11 cellular contexts compared by ENCODE assay signal in the genomic region with DNA sequence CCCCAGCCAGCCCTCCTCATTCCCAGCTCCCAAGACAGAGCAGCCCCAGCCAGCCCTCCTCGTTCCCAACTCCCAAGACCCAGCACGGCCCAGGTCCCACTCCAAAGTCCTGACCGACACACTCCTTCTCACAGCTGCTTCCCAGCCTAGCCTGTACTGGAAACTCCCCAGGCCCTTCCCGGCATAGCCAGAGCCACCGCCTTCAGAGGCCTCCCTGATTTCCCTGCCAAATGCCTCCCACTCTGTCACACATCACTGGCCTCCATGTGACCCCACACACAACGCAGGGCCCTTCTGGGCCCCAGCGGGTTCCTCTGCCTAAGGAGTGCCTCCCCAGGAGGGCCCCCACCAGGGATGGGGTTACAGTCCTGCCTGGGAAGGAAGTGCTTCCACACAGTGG. TPM values are rescaled to one million over a fixed set of nuclear protein-coding genes. Genes with fewer than 3 reads are reported as not detected.
DNase-seq lines count a peak whose midpoint lies in the region; ATAC-seq and TF ChIP-seq lines count a peak whose summit lies in the region.
"Had no signal": no experiment of that assay in that cellular context is flagged by ENCODE, and none has a peak within 500 bp of the region (broad histone marks: within the 10 kb centered on the region; RNA-seq: fewer than 3 reads in every experiment).

No MANE protein-coding gene starts in this region.

- TF ChIP-seq POLR2A in breast epithelium (IDR thresholded peaks at IDR 0.05) = no peak

- no peaks in the 10 kb centered on the region for H3K9me3 ChIP-seq in breast epithelium
- H3K9me3 ChIP-seq in stomach smooth muscle (ENCODE audit: control insufficient read depth in 2 of 2, low read length in 2 of 2) = no peaks in the 10 kb centered on the region
- H3K9me3 ChIP-seq: heart left ventricle, pancreas had no signal

- H3K4me3 ChIP-seq in breast epithelium (peak overlapping the region in 1 of 3 donors; percentile 52), stomach smooth muscle (ENCODE audit: low read length in 2 of 2) (peak overlapping the region; percentile 32 to 49)
- H3K4me3 ChIP-seq: pancreas had no signal

- H3K4me1 ChIP-seq in breast epithelium = peaks cover 13 to 22% of the 10 kb centered on the region in 2 donors
- H3K4me1 ChIP-seq in stomach smooth muscle (ENCODE audit: control insufficient read depth, insufficient read depth, low read length) = peaks cover 44% of the 10 kb centered on the region

- H3K27ac ChIP-seq in breast epithelium = peak overlapping the region in 1 of 2 donors; percentile 38
- H3K27ac ChIP-seq in stomach smooth muscle (ENCODE audit: low read length) = no peak overlapping the region
- H3K27ac ChIP-seq: heart left ventricle, pancreas had no signal

- POLR2A ChIA-PET in MCF 10A (lab: Yijun Ruan, JAX) = interaction anchor here (1.3 to 1.5 kb wide), 2 partner anchors 11 to 14 kb away, joined by 3 to 8 read pairs; no protein-coding TSS in a partner anchor

- H3K4me3 Mint-ChIP-seq in MCF 10A (ENCODE audit: unreplicated experiment) = peak overlapping the region; percentile 83
- peak overlapping the region; percentile 83 for H3K4me3 Mint-ChIP-seq in activated T-helper 17 cell treated with anti-CD3 and anti-CD28 coated beads, Interleukin-2, amount 50 U/mL, for 72 hours

- DNase-seq in MCF 10A (ENCODE audit: unreplicated experiment) (no peak), breast epithelium (ENCODE audit: low spot score in 2 of 2) (no peak), kidney glomerular epithelial cell (lab: John Stamatoyannopoulos, UW) (peak; percentile 28), NCI-H187 (lab: John Stamatoyannopoulos, UW) (no peak)
- DNase-seq: NCI-H524 had no signal

- H3K36me3 Mint-ChIP-seq in MCF 10A (ENCODE audit: insufficient read depth, unreplicated experiment) = peaks cover 46% of the 10 kb centered on the region
- peaks cover 58% of the 10 kb centered on the region for H3K36me3 Mint-ChIP-seq in activated T-helper 17 cell treated with anti-CD3 and anti-CD28 coated beads, Interleukin-2, amount 50 U/mL, for 72 hours (ENCODE audit: low read depth)

- H3K9ac ChIP-seq in stomach smooth muscle (ENCODE audit: low read length in 2 of 2) = peak overlapping the region; percentile 42 to 54

- TF ChIP-seq CTCF in MCF 10A (IDR thresholded peaks at IDR 0.05; ENCODE audit: unreplicated experiment) (no peak), breast epithelium (IDR thresholded peaks at IDR 0.05) (no peak)

- peaks cover 20% of the 10 kb centered on the region for H3K4me1 Mint-ChIP-seq in MCF 10A (ENCODE audit: insufficient read depth, unreplicated experiment)
- peaks cover 19% of the 10 kb centered on the region for H3K4me1 Mint-ChIP-seq in activated T-helper 17 cell treated with anti-CD3 and anti-CD28 coated beads, Interleukin-2, amount 50 U/mL, for 72 hours

- peak overlapping the region; percentile 61 for H3K27ac Mint-ChIP-seq in MCF 10A (ENCODE audit: low read depth, unreplicated experiment)
- H3K27ac Mint-ChIP-seq in activated T-helper 17 cell treated with anti-CD3 and anti-CD28 coated beads, Interleukin-2, amount 50 U/mL, for 72 hours = peak overlapping the region; percentile 86

- H3K9me3 Mint-ChIP-seq in MCF 10A (ENCODE audit: unreplicated experiment) = no peaks in the 10 kb centered on the region
- no peaks in the 10 kb centered on the region for H3K9me3 Mint-ChIP-seq in activated T-helper 17 cell treated with anti-CD3 and anti-CD28 coated beads, Interleukin-2, amount 50 U/mL, for 72 hours

- intact Hi-C loops in MCF 10A (cut with micrococcal nuclease) (no loop called here), breast epithelium (cut with DNase I; ENCODE audit: low total_unique reads) (no loop called here)

- H3K36me3 ChIP-seq in breast epithelium (no peaks in the 10 kb centered on the region), stomach smooth muscle (ENCODE audit: control insufficient read depth in 2 of 2, insufficient read depth in 2 of 2, low read length in 2 of 2) (peaks cover 10 to 13% of the 10 kb centered on the region in 2 donors)

- no peaks in the 10 kb centered on the region for H3K27me3 Mint-ChIP-seq in MCF 10A (ENCODE audit: insufficient read depth, unreplicated experiment)
- H3K27me3 Mint-ChIP-seq in activated T-helper 17 cell treated with anti-CD3 and anti-CD28 coated beads, Interleukin-2, amount 50 U/mL, for 72 hours = no peaks in the 10 kb centered on the region

- no TSS peak for BruUV-seq in MCF 10A (replicated peaks; lab: Mats Ljungman, UMichigan)

- H3K27me3 ChIP-seq in breast epithelium (no peaks in the 10 kb centered on the region), stomach smooth muscle (ENCODE audit: control insufficient read depth in 1 of 2, insufficient read depth in 2 of 2, low read length in 2 of 2) (no peaks in the 10 kb centered on the region)
- H3K27me3 ChIP-seq: heart left ventricle, pancreas had no signal

- no peak for ATAC-seq in activated T-helper 17 cell treated with anti-CD3 and anti-CD28 coated beads, Interleukin-2, amount 50 U/mL, for 72 hours (replicated peaks)
- ATAC-seq in HG02571 (IDR thresholded peaks at IDR 0.05; ENCODE audit: unreplicated experiment) (no peak), GM19463 (IDR thresholded peaks at IDR 0.05; ENCODE audit: unreplicated experiment) (no peak)
- ATAC-seq: pancreas had no signal

- CTCF ChIA-PET in MCF 10A (lab: Yijun Ruan, JAX) = interaction anchor here (0.9 to 1.2 kb wide), 2 partner anchors 10 to 21 kb away, joined by 3 read pairs; a partner anchor contains a TSS

RNA-seq across cellular contexts. Expression of a gene that starts 2.8 kb away (rescaled TPM):
- total RNA-seq in MCF 10A (2022) (62.1 and 70.5 TPM in 2 replicates), breast epithelium (10 to 100 TPM; 37.0 to 39.8 (median 37.4) TPM)
- 10 to 100 TPM; 68.7 to 78.0 TPM for total RNA-seq in activated T-helper 17 cell treated with anti-CD3 and anti-CD28 coated beads, Interleukin-2, amount 50 U/mL, for 72 hours

RNA-seq across cellular contexts. Expression of a gene that starts 9.4 kb away (rescaled TPM):
- 1.8 and 2.2 TPM in 2 replicates for total RNA-seq in MCF 10A (2022)
- total RNA-seq in breast epithelium = 1 to 10 TPM in 2 of 3 donors, under 1 TPM in 1; 0.96 to 5.2 (median 4.7) TPM
- total RNA-seq in activated T-helper 17 cell treated with anti-CD3 and anti-CD28 coated beads, Interleukin-2, amount 50 U/mL, for 72 hours = 1 to 10 TPM; 4.7 to 9.8 TPM

RNA-seq across cellular contexts. Expression of a gene that starts 24.3 kb away (rescaled TPM):
- total RNA-seq in MCF 10A (2022) (1.5 and 3.3 TPM in 2 replicates), breast epithelium (1 to 10 TPM in 1 of 3 donors, not detected in 2; 2.0 TPM)
- total RNA-seq in activated T-helper 17 cell treated with anti-CD3 and anti-CD28 coated beads, Interleukin-2, amount 50 U/mL, for 72 hours = 1 to 10 TPM; 1.8 to 7.5 TPM

RNA-seq across cellular contexts. Expression of a gene that starts 36.9 kb away (rescaled TPM):
- total RNA-seq in MCF 10A (2022) = 31.5 and 33.5 TPM in 2 replicates
- 10 to 100 TPM; 19.7 to 33.4 (median 26.9) TPM for total RNA-seq in breast epithelium
- 10 to 100 TPM; 41.4 to 43.3 TPM for total RNA-seq in activated T-helper 17 cell treated with anti-CD3 and anti-CD28 coated beads, Interleukin-2, amount 50 U/mL, for 72 hours

RNA-seq across cellular contexts. Expression of a gene that starts 37.6 kb away (rescaled TPM):
- total RNA-seq in MCF 10A (2022) (15.9 and 27.4 TPM in 2 replicates), breast epithelium (10 to 100 TPM; 16.0 to 27.5 (median 22.0) TPM)
- 10 to 100 TPM; 15.9 to 24.0 TPM for total RNA-seq in activated T-helper 17 cell treated with anti-CD3 and anti-CD28 coated beads, Interleukin-2, amount 50 U/mL, for 72 hours
